In the genomic region with DNA sequence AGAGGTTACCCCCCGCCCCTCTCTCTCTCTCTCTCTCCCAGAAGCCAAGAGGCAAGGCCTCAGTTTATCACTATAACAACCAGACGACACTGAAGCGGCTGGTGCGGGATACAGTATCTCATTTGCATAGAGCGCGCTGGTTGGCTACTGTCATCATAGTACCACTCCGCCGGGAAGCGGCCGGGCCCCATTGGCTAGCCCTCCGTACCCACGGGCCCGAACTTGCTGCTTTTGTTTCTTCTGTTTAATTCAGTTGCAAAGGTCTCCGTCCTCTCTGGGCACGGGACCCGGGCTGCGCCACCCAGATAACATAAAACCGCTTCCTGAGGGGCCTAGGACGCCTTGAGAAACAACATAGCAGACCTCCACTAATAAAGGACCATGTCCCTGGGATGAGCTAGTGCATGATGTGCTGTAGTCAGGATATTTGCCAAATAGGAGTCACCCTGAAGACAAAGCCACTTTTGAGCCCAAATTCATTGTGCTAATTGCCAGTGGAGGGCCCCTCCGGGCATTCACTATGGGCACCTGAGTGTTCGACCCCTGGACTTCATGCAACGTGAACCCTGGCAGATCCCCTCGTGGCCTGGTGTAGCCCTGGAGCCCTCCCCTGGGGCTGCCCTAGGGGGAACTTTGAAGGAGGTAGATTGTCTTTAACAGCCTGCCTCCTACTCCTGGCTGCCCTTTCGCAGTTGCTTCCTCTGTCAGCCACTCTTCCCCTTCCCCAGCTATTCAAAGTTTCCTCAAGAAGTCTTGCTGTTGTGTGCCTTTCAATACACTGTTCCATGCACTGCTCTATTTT, we compare ENCODE assay signal across 8 cellular contexts. TPM values are rescaled to one million over a fixed set of nuclear protein-coding genes. Genes with fewer than 3 reads are reported as not detected.
DNase-seq lines count a peak whose midpoint lies in the region; ATAC-seq and TF ChIP-seq lines count a peak whose summit lies in the region.

TSS of gene PCYT1B (minus strand) at position 91 of the 802 bp plus-strand sequence. CDS start 242 bp downstream, outside the sequence.

- no peaks in the 10 kb centered on the region for H3K9me3 ChIP-seq in osteoblast (ENCODE audit: low read depth, low read length)

- H3K36me3 ChIP-seq in osteoblast (ENCODE audit: insufficient read depth, low read length), result no peaks in the 10 kb centered on the region

- H3K4me1 ChIP-seq in osteoblast (ENCODE audit: insufficient read depth, low read length), result no peaks in the 10 kb centered on the region

- H3K27ac ChIP-seq in osteoblast (ENCODE audit: low read depth, low read length), result no peak within 1 kb of the TSS

- H3K27me3 ChIP-seq in osteoblast (ENCODE audit: insufficient read depth, low read length), result peaks cover 11% of the 10 kb centered on the region

- no peaks in the 10 kb centered on the region for H3K36me3 Mint-ChIP-seq in activated naive CD4-positive, alpha-beta T cell treated with anti-CD3 and anti-CD28 coated beads, Interleukin-2, amount 50 U/mL, for 72 hours

- no peaks in the 10 kb centered on the region for H3K9me3 Mint-ChIP-seq in activated naive CD4-positive, alpha-beta T cell treated with anti-CD3 and anti-CD28 coated beads, Interleukin-2, amount 50 U/mL, for 72 hours

- peak; percentile 56 for DNase-seq in AG08395 (ENCODE audit: low spot score)
- DNase-seq in KG1 (lab: John Stamatoyannopoulos, UW), result peak; percentile 12
- peak; percentile 89 for DNase-seq in SK-N-DZ (ENCODE audit: low spot score)
- DNase-seq in activated naive CD4-positive, alpha-beta T cell treated with anti-CD3 and anti-CD28 coated beads, Interleukin-2, amount 50 U/mL, for 72 hours (ENCODE audit: low spot score in 2 of 2), result peak; percentile 54 to 58
- DNase-seq in globus pallidus (ENCODE audit: low spot score), result peak; percentile 60
- DNase-seq in osteoblast (ENCODE audit: insufficient read length, low spot score, missing footprints), result no peak
- DNase-seq in superior temporal gyrus (ENCODE audit: extremely low spot score), result peak; percentile 65

- peak; percentile 89 for ATAC-seq in GM19395 (IDR thresholded peaks at IDR 0.05; ENCODE audit: unreplicated experiment)
- ATAC-seq in activated naive CD4-positive, alpha-beta T cell treated with anti-CD3 and anti-CD28 coated beads, Interleukin-2, amount 50 U/mL, for 72 hours, result peak; percentile 100

- no peaks in the 10 kb centered on the region for H3K79me2 ChIP-seq in osteoblast (ENCODE audit: insufficient read depth, low read length)

- TF ChIP-seq CTCF in osteoblast (IDR thresholded peaks at IDR 0.05; ENCODE audit: extremely low read depth, low read depth, low read length), result no peak

- H2AFZ ChIP-seq in osteoblast (ENCODE audit: low read length), result peak within 1 kb of the TSS; percentile 59

- peak within 1 kb of the TSS; percentile 73 for H3K4me2 ChIP-seq in osteoblast (ENCODE audit: insufficient read depth, low read length)

- H4K20me1 ChIP-seq in osteoblast (ENCODE audit: insufficient read depth, low read length), result no peaks in the 10 kb centered on the region

- H3K4me3 ChIP-seq in osteoblast (ENCODE audit: insufficient read depth, low read length), result peak within 1 kb of the TSS; percentile 33

- H3K27ac Mint-ChIP-seq in activated naive CD4-positive, alpha-beta T cell treated with anti-CD3 and anti-CD28 coated beads, Interleukin-2, amount 50 U/mL, for 72 hours, result peak within 1 kb of the TSS; percentile 47 to 67

RNA-seq across cellular contexts. Expression of gene PCYT1B, which starts in this region (rescaled TPM):
- polyA plus RNA-seq in SK-N-DZ (2014; cell fraction: cytosol; rRNA removed), result 17.7 and 18.6 TPM in 2 replicates
- polyA plus RNA-seq in SK-N-DZ (2014; cell fraction: nucleus; rRNA removed), result 7.2 and 11.9 TPM in 2 replicates
- 1 to 10 TPM in 1 of 2 donors, under 1 TPM in 1; 0.05 to 1.0 TPM for total RNA-seq in activated naive CD4-positive, alpha-beta T cell treated with anti-CD3 and anti-CD28 coated beads, Interleukin-2, amount 50 U/mL, for 72 hours
- 0.59 and 1.1 TPM in 2 replicates for total RNA-seq in osteoblast
